In the genomic region with DNA sequence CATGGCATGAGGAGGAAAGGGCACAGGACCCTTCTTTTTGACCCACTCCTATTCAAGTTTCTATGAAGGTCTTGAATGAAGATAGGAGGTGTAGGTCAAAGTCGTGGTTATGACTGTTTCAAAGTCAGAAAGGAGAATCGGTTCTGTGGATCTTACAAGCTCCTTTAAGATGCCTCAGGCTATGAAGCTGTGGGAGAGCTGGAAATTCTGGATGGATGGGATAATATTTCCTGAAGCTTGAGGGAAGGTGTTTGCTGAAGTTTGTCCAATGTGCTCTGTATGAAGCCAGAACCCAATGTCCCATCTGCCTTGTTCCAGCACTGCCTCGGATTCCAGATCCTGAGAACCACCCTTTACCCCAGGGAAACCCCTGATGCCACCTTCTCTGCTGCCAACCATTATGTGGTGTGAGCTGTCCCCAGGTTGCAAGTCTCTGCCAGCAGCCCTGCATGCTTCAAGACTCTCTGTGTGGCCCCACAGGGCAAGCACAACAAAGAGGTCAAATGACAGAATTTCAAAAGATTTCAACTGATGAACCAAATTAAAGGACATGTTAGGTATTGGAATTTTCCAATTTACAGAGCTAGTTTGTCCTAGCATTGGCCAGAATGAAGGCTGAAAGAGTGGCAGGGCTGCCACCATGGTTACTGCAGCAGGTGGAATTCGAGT, we compare ENCODE assay signal across 32 cellular contexts.
"Had no signal": no experiment of that assay in that cellular context is flagged by ENCODE, and none has a peak within 500 bp of the region (broad histone marks: within the 10 kb centered on the region; RNA-seq: fewer than 3 reads in every experiment).

No MANE protein-coding gene starts in this region.

- H3K27ac Mint-ChIP-seq: activated CD4-positive, alpha-beta T cell treated with anti-CD3 and anti-CD28 coated beads, Interleukin-2, amount 10 ng/mL, durations not matched to agents 24 days and 14 days; activated naive CD4-positive, alpha-beta T cell treated with anti-CD3 and anti-CD28 coated beads for 36 hours; activated naive CD4-positive, alpha-beta T cell treated with anti-CD3 and anti-CD28 coated beads, Interleukin-2, amount 50 U/mL, for 72 hours; activated T-helper 1 cell treated with anti-CD3 and anti-CD28 coated beads, Interleukin-12 subunit alpha, Interleukin-12 subunit beta, Interleukin-2, Interleukin-4 antibody, amounts not matched to agents 30 ng/mL and 10 ng/mL and 1 ng/mL, durations not matched to agents 14 hours and 24 hours and 36 hours had no signal

- H3K36me3 ChIP-seq: adrenal gland, Peyer's patch had no signal

- DNase-seq: activated CD4-positive, alpha-beta T cell treated with anti-CD3 and anti-CD28 coated beads, Interleukin-2, amount 10 ng/mL, durations not matched to agents 24 days and 14 days; activated CD4-positive, alpha-beta T cell treated with anti-CD3 and anti-CD28 coated beads, Interleukin-2, amount 50 U/mL, for 48 hours; activated CD8-positive, alpha-beta memory T cell treated with anti-CD3 and anti-CD28 coated beads, Interleukin-2, amount 50 U/mL, for 4 hours; activated gamma-delta T cell treated with Interleukin-2 at 50 U/mL for 16 hours; activated naive CD4-positive, alpha-beta T cell treated with anti-CD3 and anti-CD28 coated beads for 36 hours; activated T-cell treated with anti-CD3 and anti-CD28 coated beads for 4 hours; activated T-cell treated with anti-CD3 and anti-CD28 coated beads, Interleukin-2, amount 50 U/mL, for 4 hours; adrenal gland; body of pancreas; caudate nucleus; cerebellar nuclear complex; Kasumi-1; KG1; NCI-H1048; NCI-H1105 treated with DMSO at 0.1 percent for 48 hours; NCI-H1436; NCI-H1694; NCI-H1930; NCI-H2081 treated with DMSO at 0.1 percent for 48 hours; NCI-H226; NCI-H446 treated with DMSO at 0.1 percent for 48 hours; NCI-H524; NCI-H69; Peyer's patch; RPMI8226; SHP77 treated with DMSO at 0.1 percent for 48 hours; SW 1271; T-helper 1 cell; T-helper 2 cell; T-helper 9 cell had no signal

- H3K9me3 Mint-ChIP-seq: activated naive CD4-positive, alpha-beta T cell treated with anti-CD3 and anti-CD28 coated beads, Interleukin-2, amount 50 U/mL, for 72 hours; activated T-cell treated with anti-CD3 and anti-CD28 coated beads, Interleukin-2, amount 50 U/mL, for 4 hours had no signal

- H3K27ac ChIP-seq: adrenal gland, body of pancreas, Peyer's patch had no signal

- H3K4me3 Mint-ChIP-seq: activated CD4-positive, alpha-beta T cell treated with anti-CD3 and anti-CD28 coated beads, Interleukin-2, amount 10 ng/mL, durations not matched to agents 24 days and 14 days; activated naive CD4-positive, alpha-beta T cell treated with anti-CD3 and anti-CD28 coated beads for 36 hours; activated T-cell treated with anti-CD3 and anti-CD28 coated beads, Interleukin-2, amount 50 U/mL, for 4 hours; activated T-helper 1 cell treated with anti-CD3 and anti-CD28 coated beads, Interleukin-12 subunit alpha, Interleukin-12 subunit beta, Interleukin-2, Interleukin-4 antibody, amounts not matched to agents 30 ng/mL and 10 ng/mL and 1 ng/mL, durations not matched to agents 14 hours and 24 hours and 36 hours had no signal

- H3K4me1 ChIP-seq: adrenal gland, body of pancreas, Peyer's patch had no signal

- H3K4me3 ChIP-seq: adrenal gland, body of pancreas, Peyer's patch had no signal

- ATAC-seq: activated naive CD4-positive, alpha-beta T cell treated with anti-CD3 and anti-CD28 coated beads, Interleukin-2, amount 50 U/mL, for 72 hours; activated T-cell treated with anti-CD3 and anti-CD28 coated beads, Interleukin-2, amount 50 U/mL, for 4 hours; body of pancreas had no signal

- H3K9me3 ChIP-seq: body of pancreas, Peyer's patch had no signal

- H3K27me3 ChIP-seq: adrenal gland, body of pancreas, Peyer's patch had no signal
